8 cellular contexts compared by ENCODE assay signal in the genomic region with DNA sequence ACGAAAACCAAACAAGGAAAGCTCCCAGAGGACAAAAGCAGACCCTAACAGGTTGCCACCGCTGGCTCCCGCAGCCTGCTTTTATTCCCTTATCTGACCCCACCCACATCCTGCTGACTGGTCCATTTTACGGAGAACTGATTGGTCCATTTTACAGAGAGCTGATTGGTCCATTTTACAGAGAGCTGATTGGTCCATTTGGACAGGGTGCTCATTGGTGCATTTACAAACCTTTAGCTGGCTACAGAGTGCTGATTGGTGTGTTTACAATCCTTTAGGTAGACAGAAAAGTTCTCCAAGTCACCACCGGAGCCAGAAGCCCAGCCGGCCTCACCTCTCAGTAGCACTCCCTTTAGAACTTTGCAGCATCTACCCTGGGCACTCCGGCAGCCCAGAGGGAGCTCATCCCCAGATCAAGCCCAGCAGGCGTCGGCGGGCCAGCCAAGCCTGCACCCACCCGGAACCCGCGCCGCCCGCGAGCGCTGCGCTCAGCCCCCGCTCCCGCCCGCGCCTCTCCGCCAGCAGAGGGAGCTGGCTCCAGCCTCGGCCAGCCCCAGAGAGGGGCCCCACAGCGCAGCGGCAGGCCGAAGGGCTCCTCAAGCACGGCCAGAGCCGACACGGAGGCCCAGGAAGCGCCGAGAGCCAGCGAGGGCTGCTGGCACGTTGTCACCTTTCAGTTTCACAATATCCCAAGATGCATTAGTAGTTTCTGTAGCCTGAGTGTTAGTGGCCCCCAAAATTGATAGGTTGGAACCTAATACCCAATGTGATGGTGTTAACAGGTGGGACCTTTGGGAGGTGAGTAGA. TPM values are rescaled to one million over a fixed set of nuclear protein-coding genes. Genes with fewer than 3 reads are reported as not detected.
DNase-seq lines count a peak whose midpoint lies in the region; ATAC-seq lines count a peak whose summit lies in the region.

No MANE protein-coding gene starts in this region.

- H3K27me3 ChIP-seq in iPS-20b (ENCODE audit: insufficient read depth, low read length) = peaks cover 59% of the 10 kb centered on the region

- H3K4me1 ChIP-seq in iPS-20b (ENCODE audit: insufficient read depth, low read length) = peaks cover 4% of the 10 kb centered on the region

- no peaks in the 10 kb centered on the region for H3K36me3 Mint-ChIP-seq in activated naive CD4-positive, alpha-beta T cell treated with anti-CD3 and anti-CD28 coated beads, Interleukin-2, amount 50 U/mL, for 72 hours

- no peaks in the 10 kb centered on the region for H3K9me3 Mint-ChIP-seq in activated naive CD4-positive, alpha-beta T cell treated with anti-CD3 and anti-CD28 coated beads, Interleukin-2, amount 50 U/mL, for 72 hours

- H3K9ac ChIP-seq in iPS-20b (ENCODE audit: low read depth, low read length) = no peak overlapping the region

- H3K9me3 ChIP-seq in iPS-20b (ENCODE audit: insufficient read depth, low read depth, low read length) = peaks cover 6% of the 10 kb centered on the region; the same call in 1 of the 2 replicates

- no peaks in the 10 kb centered on the region for H3K36me3 ChIP-seq in iPS-20b (ENCODE audit: insufficient read depth, low read depth, low read length)

- ATAC-seq in GM18499 (IDR thresholded peaks at IDR 0.05; ENCODE audit: insufficient read depth, unreplicated experiment) (peak; percentile 51), HG02870 (IDR thresholded peaks at IDR 0.05; ENCODE audit: unreplicated experiment) (peak; percentile 56)
- ATAC-seq in activated naive CD4-positive, alpha-beta T cell treated with anti-CD3 and anti-CD28 coated beads, Interleukin-2, amount 50 U/mL, for 72 hours = peak; percentile 90 to 94

- no peak overlapping the region for H3K27ac Mint-ChIP-seq in activated naive CD4-positive, alpha-beta T cell treated with anti-CD3 and anti-CD28 coated beads, Interleukin-2, amount 50 U/mL, for 72 hours

- DNase-seq in SK-N-DZ (ENCODE audit: low spot score) = peak; percentile 29
- peak in 1 of 2 donors; percentile 60 for DNase-seq in activated naive CD4-positive, alpha-beta T cell treated with anti-CD3 and anti-CD28 coated beads, Interleukin-2, amount 50 U/mL, for 72 hours (ENCODE audit: low spot score in 2 of 2)
- DNase-seq in stimulated activated CD4-positive, alpha-beta T cell treated with anti-CD3 and anti-CD28 coated beads, Interleukin-4, amount 100 ng/mL, for 1 hour = peak; percentile 55
- DNase-seq in RKO (ENCODE audit: low spot score) = no peak
- DNase-seq in cerebellar nuclear complex (lab: John Stamatoyannopoulos, UW) = no peak

- no peak overlapping the region for H3K27ac ChIP-seq in iPS-20b (ENCODE audit: low read length)

- peak overlapping the region; percentile 38; the same call in 1 of the 2 replicates for H3K4me3 ChIP-seq in iPS-20b (ENCODE audit: low read length)

RNA-seq across cellular contexts. Expression of gene CLPTM1L, which starts 35.3 kb away (rescaled TPM):
- 126 and 142 TPM in 2 replicates for polyA plus RNA-seq in SK-N-DZ (2014; cell fraction: cytosol; rRNA removed)
- 114 and 118 TPM in 2 replicates for polyA plus RNA-seq in SK-N-DZ (2014; cell fraction: nucleus; rRNA removed)
- total RNA-seq in activated naive CD4-positive, alpha-beta T cell treated with anti-CD3 and anti-CD28 coated beads, Interleukin-2, amount 50 U/mL, for 72 hours = 10 to 100 TPM; 44.8 to 67.9 TPM

Comparison
In these comparisons a context has a peak if more than half of its experiments do, and no peak if none do; other contexts are left out.
1. DNase-seq: peak in SK-N-DZ (single experiment) and stimulated activated CD4-positive, alpha-beta T cell treated with anti-CD3 and anti-CD28 coated beads, Interleukin-4, amount 100 ng/mL, for 1 hour (single experiment); none in RKO (single experiment) and cerebellar nuclear complex (0 of 2).
2. Peak in every context shown above with its lines, with median percentiles within 50 percentile points of each other: ATAC-seq.